ENCODE assay signal across 27 cellular contexts in genomic region chr19:10922638-10923014, GRCh38. TPM values are rescaled to one million over a fixed set of nuclear protein-coding genes. Genes with fewer than 3 reads are reported as not detected.
DNase-seq lines count a peak whose midpoint lies in the region; ATAC-seq and TF ChIP-seq lines count a peak whose summit lies in the region.
"Had no signal": no experiment of that assay in that cellular context is flagged by ENCODE, and none has a peak within 500 bp of the region (broad histone marks: within the 10 kb centered on the region; RNA-seq: fewer than 3 reads in every experiment).

No MANE protein-coding gene starts in this region.

- intact Hi-C loops in activated naive CD4-positive, alpha-beta T cell treated with anti-CD3 and anti-CD28 coated beads for 36 hours (cut with micrococcal nuclease) = no loop called here

- POLR2A ChIA-PET in HEK293 (lab: Yijun Ruan, JAX) = no interaction called here

- H3K27ac Mint-ChIP-seq in activated naive CD4-positive, alpha-beta T cell treated with anti-CD3 and anti-CD28 coated beads, Interleukin-2, amount 50 U/mL, for 72 hours = peak overlapping the region; percentile 58 to 72
- H3K27ac Mint-ChIP-seq in activated naive CD4-positive, alpha-beta T cell treated with anti-CD3 and anti-CD28 coated beads for 36 hours = no peak overlapping the region
- no peak overlapping the region for H3K27ac Mint-ChIP-seq in endodermal cell
- peak overlapping the region; percentile 38 for H3K27ac Mint-ChIP-seq in stimulated activated effector memory CD8-positive, alpha-beta T cell treated with anti-CD3 and anti-CD28 coated beads, Interleukin-12 subunit alpha, Interleukin-12 subunit beta, amount 100 ng/mL, for 72 hours
- H3K27ac Mint-ChIP-seq: CD4-positive, alpha-beta T cell; natural killer cell treated with Interleukin-12 subunit alpha and Interleukin-12 subunit beta and Interleukin-15 and Interleukin-18, amount 100 ng/mL, for 72 hours had no signal

- H3K9me3 ChIP-seq in HEK293 (ENCODE audit: control insufficient read depth, insufficient read depth, low read depth, low read length) (no peaks in the 10 kb centered on the region), endodermal cell (ENCODE audit: control insufficient read depth, low read length) (no peaks in the 10 kb centered on the region)
- H3K9me3 ChIP-seq: pancreas, Peyer's patch, stomach, uterus had no signal

- H3K9ac ChIP-seq in endodermal cell (ENCODE audit: extremely low read depth, low read length, poor library complexity, severe bottlenecking) = no peak overlapping the region

- CTCF ChIA-PET in activated naive CD4-positive, alpha-beta T cell treated with anti-CD3 and anti-CD28 coated beads for 36 hours (lab: Charles Lee) = interaction anchor here (1.0 kb wide), 1 partner anchor 12 kb away, joined by 3 read pairs; no protein-coding TSS in a partner anchor
- CTCF ChIA-PET in HEK293 (lab: Yijun Ruan, JAX) = interaction anchor here (0.6 kb wide), 1 partner anchor 12 kb away, joined by 3 read pairs; no protein-coding TSS in a partner anchor

- H3K4me1 ChIP-seq in HEK293 (ENCODE audit: control insufficient read depth, insufficient read depth, low read length) (peaks cover 3% of the 10 kb centered on the region; the same call in 1 of the 2 replicates), endodermal cell (ENCODE audit: control insufficient read depth, insufficient read depth, low read length) (no peaks in the 10 kb centered on the region), foreskin keratinocyte (no peaks in the 10 kb centered on the region)
- H3K4me1 ChIP-seq: uterus had no signal

- TF ChIP-seq CTCF in HEK293 (tag by site-specific recombination; IDR thresholded peaks at IDR 0.05) (no peak), endodermal cell (conservative IDR thresholded peaks at IDR 0.05) (no peak), foreskin keratinocyte (conservative IDR thresholded peaks at IDR 0.05) (no peak)

- no peaks in the 10 kb centered on the region for H3K27me3 Mint-ChIP-seq in activated naive CD4-positive, alpha-beta T cell treated with anti-CD3 and anti-CD28 coated beads for 36 hours (ENCODE audit: low read depth)
- no peaks in the 10 kb centered on the region for H3K27me3 Mint-ChIP-seq in endodermal cell (ENCODE audit: insufficient read depth)
- H3K27me3 Mint-ChIP-seq: CD4-positive, alpha-beta T cell; natural killer cell treated with Interleukin-12 subunit alpha and Interleukin-12 subunit beta and Interleukin-15 and Interleukin-18, amount 100 ng/mL, for 72 hours had no signal

- H3K4me3 ChIP-seq in HEK293 (ENCODE audit: low read depth, low read length) (no peak overlapping the region), endodermal cell (ENCODE audit: low read length) (no peak overlapping the region)
- H3K4me3 ChIP-seq: pancreas, Peyer's patch, stomach, uterus had no signal

- ATAC-seq in activated naive CD4-positive, alpha-beta T cell treated with anti-CD3 and anti-CD28 coated beads, Interleukin-2, amount 50 U/mL, for 72 hours = no peak
- no peak for ATAC-seq in stimulated activated effector memory CD8-positive, alpha-beta T cell treated with anti-CD3 and anti-CD28 coated beads, Interleukin-12 subunit alpha, Interleukin-12 subunit beta, amount 100 ng/mL, for 72 hours
- ATAC-seq in foreskin keratinocyte (no peak), GM18909 (IDR thresholded peaks at IDR 0.05; ENCODE audit: poor library complexity, unreplicated experiment) (no peak)
- ATAC-seq: natural killer cell treated with Interleukin-12 subunit alpha and Interleukin-12 subunit beta and Interleukin-15 and Interleukin-18, amount 100 ng/mL, for 72 hours; pancreas had no signal

- no peaks in the 10 kb centered on the region for H3K27me3 ChIP-seq in endodermal cell (ENCODE audit: control insufficient read depth, insufficient read depth, low read length, poor library complexity, severe bottlenecking)
- H3K27me3 ChIP-seq in foreskin keratinocyte = no peaks in the 10 kb centered on the region
- H3K27me3 ChIP-seq: brain microvascular endothelial cell, pancreas, Peyer's patch, stomach, uterus had no signal

- no peaks in the 10 kb centered on the region for H3K9me3 Mint-ChIP-seq in activated naive CD4-positive, alpha-beta T cell treated with anti-CD3 and anti-CD28 coated beads, Interleukin-2, amount 50 U/mL, for 72 hours
- H3K9me3 Mint-ChIP-seq in activated naive CD4-positive, alpha-beta T cell treated with anti-CD3 and anti-CD28 coated beads for 36 hours = no peaks in the 10 kb centered on the region
- no peaks in the 10 kb centered on the region for H3K9me3 Mint-ChIP-seq in endodermal cell
- H3K9me3 Mint-ChIP-seq in stimulated activated effector memory CD8-positive, alpha-beta T cell treated with anti-CD3 and anti-CD28 coated beads, Interleukin-12 subunit alpha, Interleukin-12 subunit beta, amount 100 ng/mL, for 72 hours = no peaks in the 10 kb centered on the region
- H3K9me3 Mint-ChIP-seq: CD4-positive, alpha-beta T cell; natural killer cell treated with Interleukin-12 subunit alpha and Interleukin-12 subunit beta and Interleukin-15 and Interleukin-18, amount 100 ng/mL, for 72 hours had no signal

- no peak overlapping the region for H3K27ac ChIP-seq in HEK293 (ENCODE audit: extremely low read depth, low read depth, low read length)
- H3K27ac ChIP-seq in endodermal cell (ENCODE audit: low read depth, low read length) = peak overlapping the region; percentile 6
- no peak overlapping the region for H3K27ac ChIP-seq in foreskin keratinocyte
- H3K27ac ChIP-seq: brain microvascular endothelial cell, pancreas, Peyer's patch, stomach, uterus had no signal

- peaks cover 0 to 82% of the 10 kb centered on the region in 2 experiments; a peak in 2 of 3 replicates for H3K36me3 ChIP-seq in HEK293 (ENCODE audit: control insufficient read depth in 2 of 2, insufficient read depth in 1 of 2, low read length in 2 of 2)
- peaks cover 22% of the 10 kb centered on the region for H3K36me3 ChIP-seq in endodermal cell (ENCODE audit: control insufficient read depth, insufficient read depth, low read length)
- H3K36me3 ChIP-seq: uterus had no signal

- DNase-seq in activated naive CD4-positive, alpha-beta T cell treated with anti-CD3 and anti-CD28 coated beads, Interleukin-2, amount 50 U/mL, for 72 hours (ENCODE audit: low spot score in 2 of 2) = no peak
- no peak for DNase-seq in activated naive CD4-positive, alpha-beta T cell treated with anti-CD3 and anti-CD28 coated beads for 36 hours
- no peak for DNase-seq in endodermal cell
- DNase-seq in stimulated activated effector memory CD8-positive, alpha-beta T cell treated with anti-CD3 and anti-CD28 coated beads, Interleukin-12 subunit alpha, Interleukin-12 subunit beta, amount 100 ng/mL, for 72 hours (ENCODE audit: low spot score in 2 of 2) = no peak
- DNase-seq in foreskin keratinocyte = no peak
- DNase-seq in CD1c-positive myeloid dendritic cell (ENCODE audit: extremely low spot score) = no peak
- DNase-seq: activated CD4-positive, alpha-beta T cell treated with anti-CD3 and anti-CD28 coated beads for 48 hours; activated T-cell treated with anti-CD3 and anti-CD28 coated beads, Interleukin-2, amount 50 U/mL, for 1 hour; AML-193; amniotic stem cell; brain microvascular endothelial cell; CD4-positive, alpha-beta T cell; DMS 273 treated with DMSO at 0.1 percent for 48 hours; hypothalamus; left cardiac atrium; NCI-H146; NCI-H2107; NCI-H345; Peyer's patch; SIG-M5; small intestine; stomach; uterus had no signal

- H3K36me3 Mint-ChIP-seq in activated naive CD4-positive, alpha-beta T cell treated with anti-CD3 and anti-CD28 coated beads, Interleukin-2, amount 50 U/mL, for 72 hours = peaks cover 0 to 1% of the 10 kb centered on the region in 2 donors
- H3K36me3 Mint-ChIP-seq in activated naive CD4-positive, alpha-beta T cell treated with anti-CD3 and anti-CD28 coated beads for 36 hours (ENCODE audit: low read depth) = peaks cover 11% of the 10 kb centered on the region
- H3K36me3 Mint-ChIP-seq in endodermal cell (ENCODE audit: low read depth) = peaks cover 41% of the 10 kb centered on the region
- H3K36me3 Mint-ChIP-seq in stimulated activated effector memory CD8-positive, alpha-beta T cell treated with anti-CD3 and anti-CD28 coated beads, Interleukin-12 subunit alpha, Interleukin-12 subunit beta, amount 100 ng/mL, for 72 hours = peaks cover 66% of the 10 kb centered on the region
- H3K36me3 Mint-ChIP-seq: natural killer cell treated with Interleukin-12 subunit alpha and Interleukin-12 subunit beta and Interleukin-15 and Interleukin-18, amount 100 ng/mL, for 72 hours had no signal

- H3K4me3 Mint-ChIP-seq in activated naive CD4-positive, alpha-beta T cell treated with anti-CD3 and anti-CD28 coated beads for 36 hours = no peak overlapping the region
- no peak overlapping the region for H3K4me3 Mint-ChIP-seq in endodermal cell
- H3K4me3 Mint-ChIP-seq in stimulated activated effector memory CD8-positive, alpha-beta T cell treated with anti-CD3 and anti-CD28 coated beads, Interleukin-12 subunit alpha, Interleukin-12 subunit beta, amount 100 ng/mL, for 72 hours = no peak overlapping the region
- H3K4me3 Mint-ChIP-seq: natural killer cell treated with Interleukin-12 subunit alpha and Interleukin-12 subunit beta and Interleukin-15 and Interleukin-18, amount 100 ng/mL, for 72 hours had no signal

- peaks cover 6% of the 10 kb centered on the region for H3K4me1 Mint-ChIP-seq in activated naive CD4-positive, alpha-beta T cell treated with anti-CD3 and anti-CD28 coated beads for 36 hours (ENCODE audit: low read depth)
- no peaks in the 10 kb centered on the region for H3K4me1 Mint-ChIP-seq in endodermal cell
- peaks cover 19% of the 10 kb centered on the region for H3K4me1 Mint-ChIP-seq in stimulated activated effector memory CD8-positive, alpha-beta T cell treated with anti-CD3 and anti-CD28 coated beads, Interleukin-12 subunit alpha, Interleukin-12 subunit beta, amount 100 ng/mL, for 72 hours

- WGBS in endodermal cell (ENCODE audit: insufficient coverage in 1 of 2, insufficient read length in 1 of 2), 2 experiments = 87 to 93% methylated on average over 4 to 13 of the region's 13 CpGs

RNA-seq across cellular contexts. Expression of gene YIPF2, which starts 5.8 kb away (rescaled TPM):
- total RNA-seq in activated naive CD4-positive, alpha-beta T cell treated with anti-CD3 and anti-CD28 coated beads, Interleukin-2, amount 50 U/mL, for 72 hours = 10 to 100 TPM; 27.1 to 45.7 TPM
- 10 to 100 TPM; 22.7 to 25.4 TPM for total RNA-seq in activated naive CD4-positive, alpha-beta T cell treated with anti-CD3 and anti-CD28 coated beads for 36 hours
- total RNA-seq in endodermal cell (10 to 100 TPM; 55.6 to 62.6 TPM), foreskin keratinocyte (43.8 and 54.1 TPM in 2 replicates)
- polyA plus RNA-seq in endodermal cell (2013, experiment 1 of 2) = 32.0 TPM
- 34.9 TPM for polyA plus RNA-seq in endodermal cell (2013, experiment 2 of 2)
- 46.1 and 52.7 TPM in 2 replicates for polyA plus RNA-seq in foreskin keratinocyte

RNA-seq across cellular contexts. Expression of gene TIMM29, which starts 6.0 kb away (rescaled TPM):
- 10 to 100 TPM; 17.2 to 24.1 TPM for total RNA-seq in activated naive CD4-positive, alpha-beta T cell treated with anti-CD3 and anti-CD28 coated beads, Interleukin-2, amount 50 U/mL, for 72 hours
- total RNA-seq in activated naive CD4-positive, alpha-beta T cell treated with anti-CD3 and anti-CD28 coated beads for 36 hours = 10 to 100 TPM; 11.0 to 12.7 TPM
- total RNA-seq in endodermal cell = 10 to 100 TPM; 20.0 to 26.8 TPM
- polyA plus RNA-seq in endodermal cell (2013, experiment 1 of 2) = 20.9 TPM
- polyA plus RNA-seq in endodermal cell (2013, experiment 2 of 2) = 20.7 TPM
- total RNA-seq in foreskin keratinocyte = 14.0 and 16.6 TPM in 2 replicates
- 13.5 and 13.8 TPM in 2 replicates for polyA plus RNA-seq in foreskin keratinocyte

RNA-seq across cellular contexts. Expression of gene SMARCA4, which starts 38.2 kb away (rescaled TPM):
- 10 to 100 TPM; 86.8 to 99.4 TPM for total RNA-seq in activated naive CD4-positive, alpha-beta T cell treated with anti-CD3 and anti-CD28 coated beads, Interleukin-2, amount 50 U/mL, for 72 hours
- total RNA-seq in activated naive CD4-positive, alpha-beta T cell treated with anti-CD3 and anti-CD28 coated beads for 36 hours = 10 to 100 TPM; 88.6 to 98.6 TPM
- total RNA-seq in endodermal cell = 100 to 1,000 TPM; 290 to 292 TPM
- 278 TPM for polyA plus RNA-seq in endodermal cell (2013, experiment 1 of 2)
- polyA plus RNA-seq in endodermal cell (2013, experiment 2 of 2) = 266 TPM
- total RNA-seq in foreskin keratinocyte = 89.6 and 107 TPM in 2 replicates
- 80.4 and 85.9 TPM in 2 replicates for polyA plus RNA-seq in foreskin keratinocyte

RNA-seq across cellular contexts. Expression of gene CARM1, which starts 51.3 kb away (rescaled TPM):
- total RNA-seq in activated naive CD4-positive, alpha-beta T cell treated with anti-CD3 and anti-CD28 coated beads, Interleukin-2, amount 50 U/mL, for 72 hours = 10 to 100 TPM; 46.4 to 73.6 TPM
- 10 to 100 TPM; 88.4 to 89.3 TPM for total RNA-seq in activated naive CD4-positive, alpha-beta T cell treated with anti-CD3 and anti-CD28 coated beads for 36 hours
- total RNA-seq in endodermal cell = 10 to 100 TPM; 80.6 to 86.6 TPM
- polyA plus RNA-seq in endodermal cell (2013, experiment 1 of 2) = 115 TPM
- 105 TPM for polyA plus RNA-seq in endodermal cell (2013, experiment 2 of 2)
- 50.6 and 51.3 TPM in 2 replicates for total RNA-seq in foreskin keratinocyte
- 48.8 and 51.8 TPM in 2 replicates for polyA plus RNA-seq in foreskin keratinocyte

Comparison
In these comparisons a context has a peak if more than half of its experiments do, and no peak if none do; other contexts are left out.
1. H3K27ac Mint-ChIP-seq: peak in activated naive CD4-positive, alpha-beta T cell treated with anti-CD3 and anti-CD28 coated beads, Interleukin-2, amount 50 U/mL, for 72 hours (2 of 2) and stimulated activated effector memory CD8-positive, alpha-beta T cell treated with anti-CD3 and anti-CD28 coated beads, Interleukin-12 subunit alpha, Interleukin-12 subunit beta, amount 100 ng/mL, for 72 hours (single experiment); none in activated naive CD4-positive, alpha-beta T cell treated with anti-CD3 and anti-CD28 coated beads for 36 hours (single experiment) and endodermal cell (single experiment).